ENCODE assay signal across 8 cellular contexts in the genomic region with DNA sequence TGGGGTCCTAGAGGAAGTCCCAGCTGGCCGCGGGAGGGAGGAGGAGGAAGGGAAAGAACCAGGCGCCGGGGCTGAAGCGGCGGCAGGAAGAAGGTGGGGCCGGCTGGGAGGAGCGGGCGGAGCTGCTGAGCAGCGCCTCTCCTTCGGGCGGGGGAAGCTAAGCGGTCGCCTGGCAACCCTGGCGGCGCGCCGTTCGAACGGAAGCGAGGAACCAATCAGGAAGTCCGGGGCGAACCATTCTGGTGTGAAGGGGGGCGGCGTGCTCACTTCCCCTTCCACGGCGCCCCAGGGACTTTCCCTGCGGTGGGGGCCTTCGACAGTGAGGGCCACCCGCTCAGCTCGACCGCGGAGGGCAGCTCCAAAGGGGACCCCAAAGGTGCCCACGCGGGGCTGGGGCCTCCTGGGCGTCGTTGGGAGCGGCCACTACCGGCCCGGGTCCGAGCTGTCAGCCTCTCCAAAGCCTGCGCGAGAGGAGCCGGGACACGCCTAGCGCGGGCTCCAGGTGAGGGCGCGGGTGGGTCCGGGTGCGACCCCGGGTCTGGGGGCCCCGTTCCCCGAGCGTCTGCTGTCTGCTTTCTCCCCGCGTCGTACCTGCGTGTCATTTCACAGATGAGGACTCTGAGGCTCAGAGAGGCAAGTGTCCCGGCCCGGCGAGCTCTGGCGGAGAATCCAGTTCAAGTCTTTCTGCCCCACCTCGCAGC. TPM values are rescaled to one million over a fixed set of nuclear protein-coding genes. Genes with fewer than 3 reads are reported as not detected.
DNase-seq lines count a peak whose midpoint lies in the region; ATAC-seq lines count a peak whose summit lies in the region.

FAM110A (plus strand) TSS at position 266 of the 701 bp plus-strand sequence. CDS start 11,090 bp downstream, outside the sequence.

- ATAC-seq in GM19395 (IDR thresholded peaks at IDR 0.05; ENCODE audit: unreplicated experiment) (peak; percentile 97), HG03558 (IDR thresholded peaks at IDR 0.05; ENCODE audit: extremely low read depth, unreplicated experiment) (peak; percentile 83), left lobe of liver (peak; percentile 95)

- DNase-seq in CD1c-positive myeloid dendritic cell (ENCODE audit: extremely low spot score) (peak; percentile 98), NCI-H748 (lab: John Stamatoyannopoulos, UW; ENCODE audit: unreplicated experiment) (peak; percentile 99), cortex of kidney (lab: John Stamatoyannopoulos, UW) (peak; percentile 65), left lobe of liver (ENCODE audit: low spot score) (peak; percentile 97)
- peak; percentile 94 for DNase-seq in activated CD4-positive, alpha-beta T cell treated with anti-CD3 and anti-CD28 coated beads, Interleukin-2, amount 50 U/mL, for 1 hour
- DNase-seq in stimulated activated CD4-positive, alpha-beta T cell treated with anti-CD3 and anti-CD28 coated beads, Interleukin-2, amount 100 ng/mL, for 24 hours = peak; percentile 95 to 96

RNA-seq across cellular contexts. Expression of gene FAM110A, which starts in this region (rescaled TPM):
- 1.7 TPM for total RNA-seq in left lobe of liver

Comparison
In these comparisons a context has a peak if more than half of its experiments do, and no peak if none do; other contexts are left out.
1. Peak in every context shown above with its lines: DNase-seq and ATAC-seq.